Comparison of ENCODE assay signal across 25 cellular contexts in the genomic region with DNA sequence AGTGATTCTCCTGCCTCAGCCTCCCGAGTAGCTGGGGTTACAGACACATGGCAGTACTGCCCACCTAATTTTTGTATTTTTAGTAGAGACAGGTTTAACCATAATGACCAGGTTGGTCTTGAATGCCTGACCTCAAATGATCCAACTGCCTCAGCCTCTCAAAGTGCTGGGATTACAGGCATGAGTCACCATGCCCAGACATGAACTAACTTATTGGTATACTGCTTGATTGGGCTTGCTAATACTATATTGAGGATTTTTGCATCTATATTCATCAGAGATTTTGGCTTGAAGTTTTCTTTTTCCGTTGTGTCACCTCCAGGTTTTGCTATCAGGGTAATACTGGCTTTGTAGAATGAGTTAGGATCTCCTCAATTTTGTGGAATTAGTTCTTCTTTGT.
DNase-seq lines count a peak whose midpoint lies in the region; ATAC-seq, FAIRE-seq and TF ChIP-seq lines count a peak whose summit lies in the region.
"Had no signal": no experiment of that assay in that cellular context is flagged by ENCODE, and none has a peak within 500 bp of the region (broad histone marks: within the 10 kb centered on the region; RNA-seq: fewer than 3 reads in every experiment).

No MANE protein-coding gene starts in this region.

- no TSS peak for BruUV-seq in mammary epithelial cell (replicated peaks; lab: Mats Ljungman, UMichigan)

- no peak overlapping the region for H3K9ac ChIP-seq in mammary epithelial cell (ENCODE audit: insufficient read depth, low read length)
- H3K9ac ChIP-seq in keratinocyte (ENCODE audit: control insufficient read depth, extremely low read depth, insufficient read depth, low read length) = no peak overlapping the region
- H3K9ac ChIP-seq: BLaER1 treated with 17β-estradiol and CSF1 and Interleukin-3, amounts not matched to agents 10 nM and 100 nM; GM23248 had no signal

- no peaks in the 10 kb centered on the region for H3K9me1 ChIP-seq in keratinocyte (ENCODE audit: control insufficient read depth, extremely low read depth, insufficient read depth, low read length)

- H3K4me1 ChIP-seq in mammary epithelial cell (ENCODE audit: insufficient read depth, low read length) (peaks cover 6% of the 10 kb centered on the region), keratinocyte (ENCODE audit: control insufficient read depth, extremely low read depth, insufficient read depth, low read length) (peaks cover 10% of the 10 kb centered on the region)
- H3K4me1 ChIP-seq: A549; BE2C; BLaER1 treated with 17β-estradiol and CSF1 and Interleukin-3, amounts not matched to agents 10 nM and 100 nM had no signal

- peak overlapping the region; percentile 63 for H2AFZ ChIP-seq in mammary epithelial cell (ENCODE audit: low read depth, low read length)
- H2AFZ ChIP-seq in keratinocyte (ENCODE audit: control insufficient read depth, low read length) = no peak overlapping the region
- H2AFZ ChIP-seq: GM23248 had no signal

- DNase-seq in RWPE1 (ENCODE audit: low spot score) (peak; percentile 22), mammary epithelial cell (peak; percentile 84), epithelial cell of prostate (ENCODE audit: low read depth, low spot score) (peak; percentile 64), keratinocyte (ENCODE audit: low read depth, low spot score) (peak; percentile 26), COLO829 (ENCODE audit: low spot score) (no peak)
- no peak for DNase-seq in stimulated activated CD4-positive, alpha-beta T cell treated with anti-CD3 and anti-CD28 coated beads, Interleukin-2, amount 100 ng/mL, for 48 hours
- DNase-seq: 8988T; ACHN; AML-193; BE2C; Calu3; CD4-positive, alpha-beta T cell; CD8-positive, alpha-beta memory T cell; COR-L47; DMS153; DND-41; GM23248; H7; HCEC 1CT had no signal

- CTCF ChIA-PET in RWPE1 (lab: Yijun Ruan, JAX) (interaction anchor here (0.6 kb wide), 1 partner anchor 104 kb away, joined by 3 read pairs; no protein-coding TSS in a partner anchor), mammary epithelial cell (lab: Charles Lee; ENCODE audit: low non-redundant PET) (no interaction called here)

- H3K9me3 ChIP-seq in mammary epithelial cell (replicated peaks; ENCODE audit: insufficient read depth, low read length) = peaks cover 4% of the 10 kb centered on the region
- no peaks in the 10 kb centered on the region for H3K9me3 ChIP-seq in keratinocyte (ENCODE audit: control insufficient read depth, low read depth, low read length)
- H3K9me3 ChIP-seq: A549, BE2C had no signal

- H3K4me2 ChIP-seq in mammary epithelial cell (ENCODE audit: insufficient read depth, low read depth, low read length) (peak overlapping the region; percentile 50), keratinocyte (ENCODE audit: control insufficient read depth, extremely low read depth, insufficient read depth, low read depth, low read length) (peak overlapping the region; percentile 41)
- H3K4me2 ChIP-seq: A549; BLaER1 treated with 17β-estradiol and CSF1 and Interleukin-3, amounts not matched to agents 10 nM and 100 nM had no signal

- 0% methylated on average over 2 of the region's 2 CpGs for WGBS in mammary epithelial cell (ENCODE audit: low coverage, missing lambda C conversion rate)

- intact Hi-C loops in mammary epithelial cell (cut with micrococcal nuclease) = no loop called here

- H3K27me3 ChIP-seq in mammary epithelial cell (ENCODE audit: insufficient read depth, low read length) (no peaks in the 10 kb centered on the region), keratinocyte (ENCODE audit: control insufficient read depth, extremely low read depth, insufficient read depth, low read length) (no peaks in the 10 kb centered on the region)
- H3K27me3 ChIP-seq: BE2C; BLaER1 treated with 17β-estradiol and CSF1 and Interleukin-3, amounts not matched to agents 10 nM and 100 nM had no signal

- TF ChIP-seq CTCF in RWPE1 (conservative IDR thresholded peaks at IDR 0.05; ENCODE audit: low read depth) (no peak), mammary epithelial cell (conservative IDR thresholded peaks at IDR 0.05 in 1 of 2, IDR thresholded peaks at IDR 0.05 in 1 of 2; ENCODE audit: extremely low read depth in 1 of 2, insufficient read depth in 1 of 2, low read depth in 1 of 2, low read length in 2 of 2) (no peak), keratinocyte (optimal IDR thresholded peaks at IDR 0.05 in 1 of 3, IDR thresholded peaks at IDR 0.05 in 1 of 3, conservative IDR thresholded peaks at IDR 0.05 in 1 of 3; ENCODE audit: extremely low read depth in 1 of 3, insufficient read depth in 2 of 3, low read length in 3 of 3) (no peak)

- H3K36me3 ChIP-seq in mammary epithelial cell (ENCODE audit: insufficient read depth, low read length) (no peaks in the 10 kb centered on the region), keratinocyte (ENCODE audit: control insufficient read depth in 2 of 2, extremely low read depth in 1 of 2, insufficient read depth in 2 of 2, low read length in 2 of 2) (no peaks in the 10 kb centered on the region)
- H3K36me3 ChIP-seq: BE2C; BLaER1 treated with 17β-estradiol and CSF1 and Interleukin-3, amounts not matched to agents 10 nM and 100 nM had no signal

- H3K79me2 ChIP-seq in mammary epithelial cell (ENCODE audit: insufficient read depth, low read length) = no peaks in the 10 kb centered on the region
- H3K79me2 ChIP-seq in keratinocyte (ENCODE audit: control insufficient read depth, insufficient read depth, low read length) = no peaks in the 10 kb centered on the region

- POLR2A ChIA-PET in RWPE1 (lab: Yijun Ruan, JAX; ENCODE audit: low non-redundant PET) = no interaction called here

- no peak for ATAC-seq in GM21367 (IDR thresholded peaks at IDR 0.05; ENCODE audit: unreplicated experiment)
- ATAC-seq: A549 had no signal

- dilution Hi-C loops in mammary epithelial cell (cut with HindIII; ENCODE audit: low sequenced_read_pairs) = no loop called here
- dilution Hi-C loops in keratinocyte (cut with MboI; ENCODE audit: extremely low pct_ligation_motif_present, low sequenced_read_pairs) = no loop called here

- no peak overlapping the region for H3K4me3 ChIP-seq in mammary epithelial cell (replicated peaks in 1 of 3; ENCODE audit: insufficient read depth in 1 of 3, low read depth in 2 of 3, low read length in 3 of 3)
- H3K4me3 ChIP-seq in keratinocyte (ENCODE audit: control insufficient read depth in 2 of 3, extremely low read depth in 1 of 3, insufficient read depth in 2 of 3, low read depth in 1 of 3, low read length in 3 of 3) = no peak overlapping the region
- H3K4me3 ChIP-seq: A549; BLaER1 treated with 17β-estradiol and CSF1 and Interleukin-3, amounts not matched to agents 10 nM and 100 nM; GM23248 had no signal

- peak overlapping the region; percentile 63 for H3K27ac ChIP-seq in RWPE1
- no peak overlapping the region for H3K27ac ChIP-seq in mammary epithelial cell (ENCODE audit: insufficient read depth, low read depth, low read length)
- H3K27ac ChIP-seq in epithelial cell of prostate = peak overlapping the region; percentile 27
- no peak overlapping the region for H3K27ac ChIP-seq in keratinocyte (ENCODE audit: control insufficient read depth, insufficient read depth, low read length)
- H3K27ac ChIP-seq: A549; BLaER1 treated with 17β-estradiol and CSF1 and Interleukin-3, amounts not matched to agents 10 nM and 100 nM; GM23248 had no signal

- in situ Hi-C loops in mammary epithelial cell (cut with MboI; ENCODE audit: low sequenced_read_pairs in 2 of 2) = no loop called here

- H4K20me1 ChIP-seq in mammary epithelial cell (ENCODE audit: insufficient read depth, low read length) (no peaks in the 10 kb centered on the region), keratinocyte (ENCODE audit: control insufficient read depth, extremely low read depth, insufficient read depth, low read length) (no peaks in the 10 kb centered on the region)
- H4K20me1 ChIP-seq: BLaER1 treated with 17β-estradiol and CSF1 and Interleukin-3, amounts not matched to agents 10 nM and 100 nM had no signal

- peak; percentile 80 for FAIRE-seq in keratinocyte (lab: Jason Lieb, UNC)
- FAIRE-seq: A549, G401.6, GM12892, H1 had no signal

Comparison
In these comparisons a context has a peak if more than half of its experiments do, and no peak if none do; other contexts are left out.
1. DNase-seq: peak in RWPE1 (single experiment), mammary epithelial cell (single experiment), epithelial cell of prostate (single experiment) and keratinocyte (single experiment); none in stimulated activated CD4-positive, alpha-beta T cell treated with anti-CD3 and anti-CD28 coated beads, Interleukin-2, amount 100 ng/mL, for 48 hours (0 of 2) and COLO829 (single experiment).
2. H3K27ac ChIP-seq: peak in RWPE1 (single experiment) and epithelial cell of prostate (single experiment); none in mammary epithelial cell (single experiment) and keratinocyte (single experiment).